ENCODE assay signal across 8 cellular contexts in genomic region chr3:44338010-44338827, GRCh38. TPM values are rescaled to one million over a fixed set of nuclear protein-coding genes. Genes with fewer than 3 reads are reported as not detected.
DNase-seq lines count a peak whose midpoint lies in the region; TF ChIP-seq lines count a peak whose summit lies in the region.

Gene TCAIM, plus strand, starts transcription at chr3:44338766. Its CDS starts 16,017 bp downstream, at chr3:44354783.

- H3K79me2 ChIP-seq in H9 (ENCODE audit: insufficient read depth, low read length), result peaks cover 4% of the 10 kb centered on the region; the same call in 1 of the 2 replicates

- WGBS in H9 (ENCODE audit: extremely low coverage, insufficient read length, low lambda C conversion rate), result no CpG with 5 or more reads among the region's 77 CpGs

- no peak within 1 kb of the TSS for H4K5ac ChIP-seq in H9 (ENCODE audit: insufficient read length, low read depth, low read length)

- no peak within 1 kb of the TSS for H2AFZ ChIP-seq in H9 (ENCODE audit: low read length)

- DNase-seq in H9 (peak; percentile 98), MG63 (peak; percentile 94), SHP77 treated with DMSO at 0.1 percent for 48 hours (lab: John Stamatoyannopoulos, UW) (peak; percentile 88), activated gamma-delta T cell (lab: John Stamatoyannopoulos, UW) (peak; percentile 97), fibroblast of villous mesenchyme (ENCODE audit: low read depth) (peak; percentile 98), neural crest cell (ENCODE audit: low read depth, low spot score) (peak; percentile 96)

- no peak within 1 kb of the TSS for H3K23ac ChIP-seq in H9 (ENCODE audit: insufficient read length, low read depth, low read length)

- TF ChIP-seq CTCF in H9 (conservative IDR thresholded peaks at IDR 0.05), result no peak
- TF ChIP-seq CTCF in fibroblast of villous mesenchyme (IDR thresholded peaks at IDR 0.05; ENCODE audit: insufficient read depth, low read depth, low read length), result no peak
- peak; percentile 5 for TF ChIP-seq CTCF in neural crest cell (conservative IDR thresholded peaks at IDR 0.05)

- H3K79me1 ChIP-seq in H9 (ENCODE audit: insufficient read depth, low read depth, low read length, poor library complexity, severe bottlenecking), result peaks cover 6% of the 10 kb centered on the region

- H3K9me3 Mint-ChIP-seq in H9 (no peaks in the 10 kb centered on the region), neural crest cell (no peaks in the 10 kb centered on the region)

- H3K9me3 ChIP-seq in ES-I3 (ENCODE audit: control insufficient read depth, insufficient read depth, low read length), result no peaks in the 10 kb centered on the region
- no peaks in the 10 kb centered on the region for H3K9me3 ChIP-seq in H9 (ENCODE audit: control insufficient read depth, low read depth, low read length)
- no peaks in the 10 kb centered on the region for H3K9me3 ChIP-seq in MG63
- H3K9me3 ChIP-seq in stomach smooth muscle (ENCODE audit: control insufficient read depth in 2 of 2, low read length in 2 of 2), result no peaks in the 10 kb centered on the region

- H2BK120ac ChIP-seq in H9 (ENCODE audit: low read depth, low read length, poor library complexity, severe bottlenecking), result no peak within 1 kb of the TSS

- no peak within 1 kb of the TSS for H3K56ac ChIP-seq in H9 (ENCODE audit: insufficient read length, low read depth, low read length)

- H2BK15ac ChIP-seq in H9 (ENCODE audit: low read depth, low read length), result no peak within 1 kb of the TSS

- H4K20me1 ChIP-seq in H9 (ENCODE audit: control insufficient read depth, insufficient read depth, insufficient read length), result no peaks in the 10 kb centered on the region

- H3K27me3 Mint-ChIP-seq in H9 (ENCODE audit: low read depth), result no peaks in the 10 kb centered on the region; the same call in 1 of the 2 replicates
- H3K27me3 Mint-ChIP-seq in neural crest cell (ENCODE audit: low read depth), result peaks cover 9% of the 10 kb centered on the region

- no peak within 1 kb of the TSS for H4K8ac ChIP-seq in H9 (replicated peaks; ENCODE audit: insufficient read length, low read depth, low read length)

- H4K91ac ChIP-seq in H9 (ENCODE audit: insufficient read length, low read depth, low read length), result no peak within 1 kb of the TSS

- H3K36me3 Mint-ChIP-seq in H9 (ENCODE audit: insufficient read depth in 1 of 3, low read depth in 3 of 3) (peaks cover 0 to 9% (median 3%) of the 10 kb centered on the region in 3 experiments; a peak in 4 of 7 replicates), neural crest cell (ENCODE audit: low read depth) (peaks cover 3% of the 10 kb centered on the region)

- H3K14ac ChIP-seq in H9 (ENCODE audit: insufficient read depth, low read length), result peak within 1 kb of the TSS; percentile 98

- H2AK5ac ChIP-seq in H9 (ENCODE audit: insufficient read length, low read length), result no peak within 1 kb of the TSS

- H2BK5ac ChIP-seq in H9 (ENCODE audit: insufficient read length, low read length), result no peak within 1 kb of the TSS

- H3K4me3 Mint-ChIP-seq in H9 (peak within 1 kb of the TSS; percentile 89 to 90), neural crest cell (peak within 1 kb of the TSS; percentile 99)

- peak within 1 kb of the TSS; percentile 99 for H3K18ac ChIP-seq in H9 (ENCODE audit: insufficient read length, low read depth, low read length)

- H3K27ac ChIP-seq in H9 (ENCODE audit: insufficient read length, low read depth, low read length) (peak within 1 kb of the TSS; percentile 64), stomach smooth muscle (ENCODE audit: low read length) (peak within 1 kb of the TSS; percentile 92)

- H3K4me3 ChIP-seq in MG63 (peak within 1 kb of the TSS; percentile 85), fibroblast of villous mesenchyme (ENCODE audit: low read depth, low read length) (peak within 1 kb of the TSS; percentile 84), stomach smooth muscle (ENCODE audit: low read length in 2 of 2) (peak within 1 kb of the TSS; percentile 75 to 96)

- H3K27me3 ChIP-seq in H9 (ENCODE audit: insufficient read depth, low read length) (no peaks in the 10 kb centered on the region), MG63 (no peaks in the 10 kb centered on the region), stomach smooth muscle (ENCODE audit: control insufficient read depth in 1 of 2, insufficient read depth in 2 of 2, low read length in 2 of 2) (no peaks in the 10 kb centered on the region)

- no peak within 1 kb of the TSS for H2BK20ac ChIP-seq in H9 (ENCODE audit: low read depth, low read length, poor library complexity, severe bottlenecking)

- H2BK12ac ChIP-seq in H9 (ENCODE audit: insufficient read length, low read depth, low read length), result peak within 1 kb of the TSS; percentile 91

- peak within 1 kb of the TSS; percentile 99 for H3K27ac Mint-ChIP-seq in H9
- H3K27ac Mint-ChIP-seq in neural crest cell (ENCODE audit: unreplicated experiment), result peak within 1 kb of the TSS; percentile 100

- no peak within 1 kb of the TSS for H3K4ac ChIP-seq in H9 (ENCODE audit: low read depth, low read length)

- H3K4me2 ChIP-seq in H9 (ENCODE audit: insufficient read depth, insufficient read length, low read length), result peak within 1 kb of the TSS; percentile 64

- H3K4me1 Mint-ChIP-seq in H9 (peaks cover 21% of the 10 kb centered on the region in 2 experiments), neural crest cell (peaks cover 31% of the 10 kb centered on the region)

- H3T11ph ChIP-seq in H9 (ENCODE audit: low read length), result peak within 1 kb of the TSS; percentile 93

- H3K36me3 ChIP-seq in ES-I3 (ENCODE audit: insufficient read depth, low read length) (no peaks in the 10 kb centered on the region), MG63 (peaks cover 2% of the 10 kb centered on the region; the same call in 1 of the 2 replicates), stomach smooth muscle (ENCODE audit: control insufficient read depth in 2 of 2, insufficient read depth in 2 of 2, low read length in 2 of 2) (no peaks in the 10 kb centered on the region)

- H3K23me2 ChIP-seq in H9 (ENCODE audit: insufficient read length, low read depth, low read length, poor library complexity, severe bottlenecking), result peaks cover 4% of the 10 kb centered on the region

- peaks cover 8% of the 10 kb centered on the region; the same call in 1 of the 2 replicates for H3K4me1 ChIP-seq in ES-I3 (ENCODE audit: insufficient read depth, low read length)
- H3K4me1 ChIP-seq in H9 (ENCODE audit: insufficient read depth, low read length), result no peaks in the 10 kb centered on the region
- peaks cover 17% of the 10 kb centered on the region for H3K4me1 ChIP-seq in stomach smooth muscle (ENCODE audit: control insufficient read depth, insufficient read depth, low read length)

- peak within 1 kb of the TSS; percentile 90 for H3K9ac ChIP-seq in ES-I3 (ENCODE audit: low read depth, low read length)
- H3K9ac ChIP-seq in H9 (ENCODE audit: extremely low read depth, insufficient read length, low read length), result peak within 1 kb of the TSS; percentile 95
- peak within 1 kb of the TSS; percentile 66 to 71 for H3K9ac ChIP-seq in stomach smooth muscle (ENCODE audit: low read length in 2 of 2)

RNA-seq across cellular contexts. Expression of gene TCAIM, which starts in this region (rescaled TPM):
- total RNA-seq in H9 (2021), result 21.9 and 23.8 TPM in 2 replicates
- total RNA-seq in MG63 (2014; rRNA removed; shearing (Covaris generic); ENCODE audit: low replicate concordance), result 15.2 and 31.4 TPM in 2 replicates
- total RNA-seq in fibroblast of villous mesenchyme, result 19.6 and 37.6 TPM in 2 replicates
- total RNA-seq in neural crest cell, result 25.3 and 25.8 TPM in 2 replicates

Comparison
In these comparisons a context has a peak if more than half of its experiments do, and no peak if none do; other contexts are left out.
1. Peak in every context shown above with its lines: DNase-seq, H3K4me3 ChIP-seq and H3K27ac ChIP-seq.